In the genomic region with DNA sequence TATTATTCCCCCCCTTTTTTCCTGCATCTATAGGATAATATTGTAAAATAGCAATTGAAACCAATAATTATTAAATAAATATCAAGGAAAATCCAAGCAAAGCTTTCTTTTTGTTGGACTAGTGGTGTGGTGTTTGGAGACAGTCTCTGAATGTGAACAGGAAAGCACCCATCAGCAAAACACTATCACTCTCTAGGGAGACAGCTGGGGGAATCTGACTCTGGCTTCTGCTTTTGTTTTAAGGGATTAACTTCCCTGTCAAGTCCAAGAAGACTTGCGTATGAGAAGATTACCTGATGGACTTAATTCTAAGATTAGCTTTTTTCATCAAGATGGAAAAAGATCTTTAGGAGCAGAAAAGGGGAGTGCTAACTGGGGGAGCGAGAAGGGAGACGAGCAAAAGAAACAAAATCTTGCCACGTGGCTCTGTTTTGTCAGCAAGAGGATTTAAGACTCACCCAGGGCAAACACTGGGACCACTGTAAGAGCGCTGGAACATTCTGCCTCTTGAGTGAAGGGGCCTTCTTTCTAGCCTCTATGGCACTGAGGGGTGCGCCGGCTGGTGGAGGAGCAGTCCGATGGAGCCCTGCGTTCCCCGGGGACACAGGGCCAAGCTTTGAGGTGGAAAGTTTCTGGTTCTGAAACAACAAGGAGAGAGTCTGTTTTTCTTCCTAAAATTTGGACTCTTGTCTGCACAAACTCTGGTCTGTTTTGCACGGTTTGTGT, we compare ENCODE assay signal across 1 cellular context.
TF ChIP-seq lines count a peak whose summit lies in the region.

No MANE protein-coding gene starts in this region.

TF ChIP-seq in K562, 482 proteins besides CTCF, POLR2A, EP300 and RAD21:
- TF ChIP-seq, protein P1, sequence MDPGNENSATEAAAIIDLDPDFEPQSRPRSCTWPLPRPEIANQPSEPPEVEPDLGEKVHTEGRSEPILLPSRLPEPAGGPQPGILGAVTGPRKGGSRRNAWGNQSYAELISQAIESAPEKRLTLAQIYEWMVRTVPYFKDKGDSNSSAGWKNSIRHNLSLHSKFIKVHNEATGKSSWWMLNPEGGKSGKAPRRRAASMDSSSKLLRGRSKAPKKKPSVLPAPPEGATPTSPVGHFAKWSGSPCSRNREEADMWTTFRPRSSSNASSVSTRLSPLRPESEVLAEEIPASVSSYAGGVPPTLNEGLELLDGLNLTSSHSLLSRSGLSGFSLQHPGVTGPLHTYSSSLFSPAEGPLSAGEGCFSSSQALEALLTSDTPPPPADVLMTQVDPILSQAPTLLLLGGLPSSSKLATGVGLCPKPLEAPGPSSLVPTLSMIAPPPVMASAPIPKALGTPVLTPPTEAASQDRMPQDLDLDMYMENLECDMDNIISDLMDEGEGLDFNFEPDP (CRISPR knock-in tag; IDR thresholded peaks at IDR 0.05), result no peak
- no peak for TF ChIP-seq CBFB (CRISPR knock-in tag; IDR thresholded peaks at IDR 0.05)
- TF ChIP-seq PCBP2 (IDR thresholded peaks at IDR 0.05; ENCODE audit: low read depth, low read length, poor library complexity, severe bottlenecking), result no peak
- no peak for TF ChIP-seq ZNF561 (CRISPR knock-in tag; conservative IDR thresholded peaks at IDR 0.05)
- no peak for TF ChIP-seq CREBBP (IDR thresholded peaks at IDR 0.05; ENCODE audit: low read depth, low read length)
- TF ChIP-seq KAT7 (CRISPR knock-in tag; IDR thresholded peaks at IDR 0.05; ENCODE audit: borderline replicate concordance), result no peak
- no peak for TF ChIP-seq ZNF444 (CRISPR knock-in tag; IDR thresholded peaks at IDR 0.05)
- TF ChIP-seq POLR2B (IDR thresholded peaks at IDR 0.05; ENCODE audit: low read depth, partially characterized antibody), result no peak
- TF ChIP-seq ZSCAN29 (IDR thresholded peaks at IDR 0.05), result no peak
- TF ChIP-seq NFATC3 (IDR thresholded peaks at IDR 0.05), result no peak
- TF ChIP-seq, protein P2, sequence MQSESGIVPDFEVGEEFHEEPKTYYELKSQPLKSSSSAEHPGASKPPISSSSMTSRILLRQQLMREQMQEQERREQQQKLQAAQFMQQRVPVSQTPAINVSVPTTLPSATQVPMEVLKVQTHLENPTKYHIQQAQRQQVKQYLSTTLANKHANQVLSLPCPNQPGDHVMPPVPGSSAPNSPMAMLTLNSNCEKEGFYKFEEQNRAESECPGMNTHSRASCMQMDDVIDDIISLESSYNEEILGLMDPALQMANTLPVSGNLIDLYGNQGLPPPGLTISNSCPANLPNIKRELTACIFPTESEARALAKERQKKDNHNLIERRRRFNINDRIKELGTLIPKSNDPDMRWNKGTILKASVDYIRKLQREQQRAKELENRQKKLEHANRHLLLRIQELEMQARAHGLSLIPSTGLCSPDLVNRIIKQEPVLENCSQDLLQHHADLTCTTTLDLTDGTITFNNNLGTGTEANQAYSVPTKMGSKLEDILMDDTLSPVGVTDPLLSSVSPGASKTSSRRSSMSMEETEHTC (IDR thresholded peaks at IDR 0.05), result no peak
- TF ChIP-seq BRD9 (IDR thresholded peaks at IDR 0.05; ENCODE audit: low read depth, partially characterized antibody), result no peak
- no peak for TF ChIP-seq HDAC6 (IDR thresholded peaks at IDR 0.05; ENCODE audit: low read depth, low read length)
- TF ChIP-seq ARID2 (IDR thresholded peaks at IDR 0.05), result no peak
- TF ChIP-seq, protein P3, sequence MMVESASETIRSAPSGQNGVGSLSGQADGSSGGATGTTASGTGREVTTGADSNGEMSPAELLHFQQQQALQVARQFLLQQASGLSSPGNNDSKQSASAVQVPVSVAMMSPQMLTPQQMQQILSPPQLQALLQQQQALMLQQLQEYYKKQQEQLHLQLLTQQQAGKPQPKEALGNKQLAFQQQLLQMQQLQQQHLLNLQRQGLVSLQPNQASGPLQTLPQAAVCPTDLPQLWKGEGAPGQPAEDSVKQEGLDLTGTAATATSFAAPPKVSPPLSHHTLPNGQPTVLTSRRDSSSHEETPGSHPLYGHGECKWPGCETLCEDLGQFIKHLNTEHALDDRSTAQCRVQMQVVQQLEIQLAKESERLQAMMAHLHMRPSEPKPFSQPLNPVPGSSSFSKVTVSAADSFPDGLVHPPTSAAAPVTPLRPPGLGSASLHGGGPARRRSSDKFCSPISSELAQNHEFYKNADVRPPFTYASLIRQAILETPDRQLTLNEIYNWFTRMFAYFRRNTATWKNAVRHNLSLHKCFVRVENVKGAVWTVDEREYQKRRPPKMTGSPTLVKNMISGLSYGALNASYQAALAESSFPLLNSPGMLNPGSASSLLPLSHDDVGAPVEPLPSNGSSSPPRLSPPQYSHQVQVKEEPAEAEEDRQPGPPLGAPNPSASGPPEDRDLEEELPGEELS (CRISPR knock-in tag; IDR thresholded peaks at IDR 0.05; ENCODE audit: borderline replicate concordance), result no peak
- no peak for TF ChIP-seq ERF (CRISPR knock-in tag; IDR thresholded peaks at IDR 0.05)
- no peak for TF ChIP-seq ESRRA (IDR thresholded peaks at IDR 0.05; ENCODE audit: borderline replicate concordance, low read depth)
- TF ChIP-seq, protein P4, sequence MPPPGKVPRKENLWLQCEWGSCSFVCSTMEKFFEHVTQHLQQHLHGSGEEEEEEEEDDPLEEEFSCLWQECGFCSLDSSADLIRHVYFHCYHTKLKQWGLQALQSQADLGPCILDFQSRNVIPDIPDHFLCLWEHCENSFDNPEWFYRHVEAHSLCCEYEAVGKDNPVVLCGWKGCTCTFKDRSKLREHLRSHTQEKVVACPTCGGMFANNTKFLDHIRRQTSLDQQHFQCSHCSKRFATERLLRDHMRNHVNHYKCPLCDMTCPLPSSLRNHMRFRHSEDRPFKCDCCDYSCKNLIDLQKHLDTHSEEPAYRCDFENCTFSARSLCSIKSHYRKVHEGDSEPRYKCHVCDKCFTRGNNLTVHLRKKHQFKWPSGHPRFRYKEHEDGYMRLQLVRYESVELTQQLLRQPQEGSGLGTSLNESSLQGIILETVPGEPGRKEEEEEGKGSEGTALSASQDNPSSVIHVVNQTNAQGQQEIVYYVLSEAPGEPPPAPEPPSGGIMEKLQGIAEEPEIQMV (tag; conservative IDR thresholded peaks at IDR 0.05; ENCODE audit: low read depth), result no peak
